8 cellular contexts compared by ENCODE assay signal in the genomic region with DNA sequence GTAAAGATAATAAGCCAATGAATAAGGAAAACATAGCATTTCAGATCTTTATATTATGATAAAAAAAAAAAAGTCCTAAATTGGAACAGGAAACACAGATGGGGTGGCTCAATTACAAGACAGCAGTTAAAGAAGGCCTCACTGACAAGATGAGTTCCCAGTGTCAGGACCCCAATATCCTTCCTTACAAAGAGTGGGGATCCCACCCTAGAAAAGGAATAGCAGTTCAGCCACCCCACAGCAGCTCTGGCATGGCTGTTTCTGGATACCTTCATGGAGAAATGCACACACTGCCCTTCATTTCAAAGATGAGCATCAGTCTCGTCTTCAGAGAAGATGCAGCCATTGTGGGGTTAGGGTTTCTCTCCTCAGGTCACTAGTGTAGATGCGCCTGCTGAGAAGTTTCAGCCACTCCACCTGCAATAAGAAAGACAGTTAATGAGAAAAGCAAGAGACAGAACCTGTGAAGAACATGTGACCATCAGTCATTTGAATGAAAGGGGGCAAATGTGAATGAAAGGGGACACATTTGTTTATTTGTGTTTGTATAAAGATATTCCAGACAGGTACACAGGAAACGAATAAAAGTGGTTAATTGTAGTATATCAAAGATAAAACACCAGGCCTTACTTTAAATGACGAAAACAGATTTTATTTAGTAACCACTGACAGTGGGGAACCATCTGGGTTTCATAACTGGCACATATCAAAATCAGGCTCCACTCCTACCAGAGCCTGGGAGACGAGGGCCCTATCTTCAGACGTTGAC.
DNase-seq lines count a peak whose midpoint lies in the region; ATAC-seq and TF ChIP-seq lines count a peak whose summit lies in the region.

No MANE protein-coding gene starts in this region.

- H3K27ac Mint-ChIP-seq in activated naive CD8-positive, alpha-beta T cell treated with anti-CD3 and anti-CD28 coated beads, Interleukin-2, amount 10 ng/mL, durations not matched to agents 7 days and 5 days, result peak overlapping the region; percentile 84
- peak overlapping the region; percentile 69 to 84 for H3K27ac Mint-ChIP-seq in natural killer cell

- peak; percentile 5 for ATAC-seq in GM18502 (IDR thresholded peaks at IDR 0.05; ENCODE audit: poor library complexity, unreplicated experiment)
- no peak for ATAC-seq in activated naive CD8-positive, alpha-beta T cell treated with anti-CD3 and anti-CD28 coated beads, Interleukin-2, amount 10 ng/mL, durations not matched to agents 7 days and 5 days (ENCODE audit: low read depth)
- ATAC-seq in natural killer cell, result no peak
- no peak for ATAC-seq in GM21360 (IDR thresholded peaks at IDR 0.05; ENCODE audit: unreplicated experiment)
- ATAC-seq in GM19455 (IDR thresholded peaks at IDR 0.05; ENCODE audit: unreplicated experiment), result no peak

- intact Hi-C loops in natural killer cell (cut with micrococcal nuclease), result no loop called here

- POLR2A ChIA-PET in activated naive CD8-positive, alpha-beta T cell treated with anti-CD3 and anti-CD28 coated beads, Interleukin-2, amount 10 ng/mL, durations not matched to agents 7 days and 5 days (lab: Charles Lee), result interaction anchor here (0.6 to 10.2 kb wide), 8 partner anchors 14 to 1106 kb away, joined by 3 to 888 read pairs (median 4); a partner anchor contains a TSS

- H3K27me3 ChIP-seq in ACC112 (ENCODE audit: insufficient read depth, low read length), result no peaks in the 10 kb centered on the region

- peak overlapping the region; percentile 80 for H3K4me3 Mint-ChIP-seq in activated naive CD8-positive, alpha-beta T cell treated with anti-CD3 and anti-CD28 coated beads, Interleukin-2, amount 10 ng/mL, durations not matched to agents 7 days and 5 days
- peak overlapping the region; percentile 82 for H3K4me3 Mint-ChIP-seq in natural killer cell

- peak overlapping the region; percentile 53 for H3K27ac ChIP-seq in ACC112 (ENCODE audit: low read depth, low read length)

- peak overlapping the region; percentile 70 for H3K4me3 ChIP-seq in ACC112 (ENCODE audit: low read depth, low read length)

- no peak for TF ChIP-seq CTCF in natural killer cell (IDR thresholded peaks at IDR 0.05)

- peaks cover 43% of the 10 kb centered on the region for H3K4me1 Mint-ChIP-seq in activated naive CD8-positive, alpha-beta T cell treated with anti-CD3 and anti-CD28 coated beads, Interleukin-2, amount 10 ng/mL, durations not matched to agents 7 days and 5 days
- peaks cover 14% of the 10 kb centered on the region in 2 donors for H3K4me1 Mint-ChIP-seq in natural killer cell

- peak overlapping the region; percentile 91 for H2AFZ ChIP-seq in ACC112 (ENCODE audit: low read length, unreplicated experiment)

- peaks cover 11% of the 10 kb centered on the region; the same call in 1 of the 2 replicates for H3K36me3 ChIP-seq in ACC112 (ENCODE audit: insufficient read depth, low read length)

- H3K79me2 ChIP-seq in ACC112 (ENCODE audit: control insufficient read depth, insufficient read depth, low read length, unreplicated experiment), result peaks cover 24% of the 10 kb centered on the region

- peaks cover 7% of the 10 kb centered on the region for H3K36me3 Mint-ChIP-seq in activated naive CD8-positive, alpha-beta T cell treated with anti-CD3 and anti-CD28 coated beads, Interleukin-2, amount 10 ng/mL, durations not matched to agents 7 days and 5 days
- no peaks in the 10 kb centered on the region for H3K36me3 Mint-ChIP-seq in natural killer cell

- H3K4me1 ChIP-seq in ACC112 (ENCODE audit: control insufficient read depth, insufficient read depth, low read length, unreplicated experiment), result peaks cover 33% of the 10 kb centered on the region

- no peaks in the 10 kb centered on the region for H3K9me3 Mint-ChIP-seq in activated naive CD8-positive, alpha-beta T cell treated with anti-CD3 and anti-CD28 coated beads, Interleukin-2, amount 10 ng/mL, durations not matched to agents 7 days and 5 days
- no peaks in the 10 kb centered on the region for H3K9me3 Mint-ChIP-seq in natural killer cell

- no peak for DNase-seq in activated naive CD8-positive, alpha-beta T cell treated with anti-CD3 and anti-CD28 coated beads, Interleukin-2, amount 10 ng/mL, durations not matched to agents 7 days and 5 days
- DNase-seq in natural killer cell (no peak), T1000 (lab: John Stamatoyannopoulos, UW) (no peak)
- no peak for DNase-seq in NK-92 treated with Interleukin-12 subunit alpha and Interleukin-12 subunit beta, amount 100 ng/mL, for 24 hours (lab: John Stamatoyannopoulos, UW)

- H3K27me3 Mint-ChIP-seq in activated naive CD8-positive, alpha-beta T cell treated with anti-CD3 and anti-CD28 coated beads, Interleukin-2, amount 10 ng/mL, durations not matched to agents 7 days and 5 days, result no peaks in the 10 kb centered on the region
- H3K27me3 Mint-ChIP-seq in natural killer cell (ENCODE audit: low read depth in 2 of 2), result no peaks in the 10 kb centered on the region
